In the genomic region with DNA sequence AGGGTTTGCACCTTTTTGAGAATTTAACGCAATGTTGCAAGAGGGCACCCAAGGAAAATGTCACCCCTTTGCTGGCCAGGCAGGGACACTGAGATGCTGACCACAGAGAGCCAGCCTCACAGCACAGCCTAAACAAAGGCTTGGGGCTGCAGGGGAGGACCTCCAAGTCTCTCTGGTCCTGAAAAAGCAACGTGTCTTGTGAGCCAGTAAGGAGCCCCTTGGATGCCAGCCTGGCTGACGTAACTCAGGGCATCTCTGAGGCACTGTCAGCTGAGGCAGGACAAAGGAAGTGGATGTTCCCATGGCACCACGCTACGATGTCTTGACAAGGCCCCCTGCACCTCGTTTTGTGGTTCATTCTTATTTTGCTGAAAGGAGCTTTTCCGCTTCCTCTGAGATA, we compare ENCODE assay signal across 18 cellular contexts.
DNase-seq lines count a peak whose midpoint lies in the region; ATAC-seq and TF ChIP-seq lines count a peak whose summit lies in the region.
"Had no signal": no experiment of that assay in that cellular context is flagged by ENCODE, and none has a peak within 500 bp of the region (broad histone marks: within the 10 kb centered on the region; RNA-seq: fewer than 3 reads in every experiment).

No MANE protein-coding gene starts in this region.

- intact Hi-C loops in adrenal gland (cut with DNase I), result no loop called here

- WGBS in adrenal gland, 4 donors, result 55 to 72% (median 67%) methylated on average over 5 to 7 of the region's 7 CpGs

- peak overlapping the region in 2 of 11 experiments; percentile 1 to 6; a peak in 1 of 22 replicates for H3K9ac ChIP-seq in BLaER1 treated with 17β-estradiol and CSF1 and Interleukin-3, amounts not matched to agents 10 nM and 100 nM

- H3K27ac ChIP-seq in BLaER1 treated with 17β-estradiol and CSF1 and Interleukin-3, amounts not matched to agents 10 nM and 100 nM, result peak overlapping the region in 8 of 11 experiments; percentile 13 to 61 (median 24); a peak in 11 of 22 replicates
- H3K27ac ChIP-seq in adrenal gland, result no peak overlapping the region

- H3K36me3 ChIP-seq in BLaER1 treated with 17β-estradiol and CSF1 and Interleukin-3, amounts not matched to agents 10 nM and 100 nM, result no peaks in the 10 kb centered on the region
- H3K36me3 ChIP-seq in adrenal gland (replicated peaks in 1 of 2), result no peaks in the 10 kb centered on the region
- H3K36me3 ChIP-seq: HAP-1 had no signal

- ATAC-seq in HG02571 (IDR thresholded peaks at IDR 0.05; ENCODE audit: unreplicated experiment) (no peak), HG02852 (IDR thresholded peaks at IDR 0.05; ENCODE audit: unreplicated experiment) (no peak)
- ATAC-seq: CD8-positive, alpha-beta T cell had no signal

- DNase-seq in activated effector memory CD4-positive, alpha-beta T cell treated with anti-CD3 and anti-CD28 coated beads, Interleukin-2, amount 50 U/mL, for 16 hours, result peak; percentile 62
- no peak for DNase-seq in activated effector memory CD4-positive, alpha-beta T cell treated with Interleukin-2 at 50 U/mL for 16 hours
- DNase-seq in RPMI7951 (ENCODE audit: low read depth) (peak; percentile 54), mesenteric fat pad (ENCODE audit: low spot score) (peak; percentile 91), adrenal gland (no peak)
- DNase-seq: C1 segment of cervical spinal cord; Caco-2; CD4-positive, CD25-positive, alpha-beta regulatory T cell; CD8-positive, alpha-beta T cell; DMS 273 treated with DMSO at 0.1 percent for 48 hours; DMS79; GF-D8; GOT3; HFFc6 had no signal

- peaks cover 21 to 41% (median 30%) of the 10 kb centered on the region in 10 experiments for H3K4me1 ChIP-seq in BLaER1 treated with 17β-estradiol and CSF1 and Interleukin-3, amounts not matched to agents 10 nM and 100 nM
- H3K4me1 ChIP-seq in adrenal gland (replicated peaks in 1 of 2), result no peaks in the 10 kb centered on the region
- H3K4me1 ChIP-seq: Caco-2, HAP-1 had no signal

- no peaks in the 10 kb centered on the region for H3K9me3 ChIP-seq in BLaER1 treated with 17β-estradiol and CSF1 and Interleukin-3, amounts not matched to agents 10 nM and 100 nM (replicated peaks in 1 of 11)
- no peaks in the 10 kb centered on the region for H3K9me3 ChIP-seq in adrenal gland (replicated peaks in 1 of 3)

- no peak for TF ChIP-seq CTCF in adrenal gland (IDR thresholded peaks at IDR 0.05)

- peak overlapping the region; percentile 67 to 82 (median 76) for H3K4me2 ChIP-seq in BLaER1 treated with 17β-estradiol and CSF1 and Interleukin-3, amounts not matched to agents 10 nM and 100 nM

- no peak for TF ChIP-seq POLR2A in adrenal gland (IDR thresholded peaks at IDR 0.05)

- peaks cover 0 to 11% (median 0%) of the 10 kb centered on the region in 11 experiments; a peak in 4 of 22 replicates for H3K27me3 ChIP-seq in BLaER1 treated with 17β-estradiol and CSF1 and Interleukin-3, amounts not matched to agents 10 nM and 100 nM
- no peaks in the 10 kb centered on the region for H3K27me3 ChIP-seq in adrenal gland

- peak overlapping the region in 2 of 10 experiments; percentile 6 to 8; a peak in 1 of 20 replicates for H3K4me3 ChIP-seq in BLaER1 treated with 17β-estradiol and CSF1 and Interleukin-3, amounts not matched to agents 10 nM and 100 nM
- H3K4me3 ChIP-seq in adrenal gland, result no peak overlapping the region
- H3K4me3 ChIP-seq: HAP-1 had no signal

- no peaks in the 10 kb centered on the region for H4K20me1 ChIP-seq in BLaER1 treated with 17β-estradiol and CSF1 and Interleukin-3, amounts not matched to agents 10 nM and 100 nM

Comparison
In these comparisons a context has a peak if more than half of its experiments do, and no peak if none do; other contexts are left out.
1. DNase-seq: peak in activated effector memory CD4-positive, alpha-beta T cell treated with anti-CD3 and anti-CD28 coated beads, Interleukin-2, amount 50 U/mL, for 16 hours (single experiment), RPMI7951 (single experiment) and mesenteric fat pad (single experiment); none in activated effector memory CD4-positive, alpha-beta T cell treated with Interleukin-2 at 50 U/mL for 16 hours (single experiment) and adrenal gland (0 of 7).
2. H3K27ac ChIP-seq: peak in BLaER1 treated with 17β-estradiol and CSF1 and Interleukin-3, amounts not matched to agents 10 nM and 100 nM (8 of 11); none in adrenal gland (0 of 5).